Comparison of ENCODE assay signal across 19 cellular contexts in the genomic region with DNA sequence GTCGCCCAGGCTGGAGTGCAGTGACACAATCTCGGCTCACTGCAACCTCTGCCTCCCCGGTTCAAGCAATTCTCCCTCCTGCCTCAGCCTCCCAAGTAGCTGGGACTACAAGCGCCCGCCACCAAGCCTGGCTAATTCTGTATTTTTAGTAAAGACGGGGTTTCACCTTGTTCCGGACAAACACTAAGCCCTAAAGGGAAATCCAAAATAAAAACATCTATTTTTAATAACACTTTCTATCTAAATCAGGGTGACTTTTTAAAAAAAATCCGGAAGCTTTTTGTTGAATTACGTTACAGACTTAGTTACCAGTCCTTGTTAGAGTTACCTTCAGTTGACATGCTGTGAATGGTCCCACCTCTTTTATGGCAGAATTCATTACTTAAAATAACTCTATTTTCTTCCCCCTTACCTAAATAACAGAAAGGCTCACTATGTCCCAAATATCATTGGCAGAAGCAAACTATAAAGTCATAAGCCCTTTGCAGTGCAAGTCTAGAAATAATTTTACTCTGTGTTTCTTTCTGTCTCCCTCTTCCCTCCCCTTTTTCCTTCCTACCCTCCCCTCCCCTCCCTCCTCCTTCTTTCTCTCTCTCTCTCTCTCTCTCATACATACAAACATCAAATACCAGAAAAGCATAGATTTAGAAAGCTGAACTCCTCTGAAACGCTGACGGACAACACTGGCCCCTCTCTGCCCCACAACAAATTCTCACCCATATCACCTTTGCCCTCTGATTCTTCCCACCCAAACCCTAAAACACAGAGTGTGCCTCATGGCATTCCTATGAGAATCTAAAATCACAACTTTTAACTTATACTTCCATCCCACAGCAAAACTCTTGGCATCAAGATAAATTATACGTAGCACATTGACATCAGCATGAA. TPM values are rescaled to one million over a fixed set of nuclear protein-coding genes. Genes with fewer than 3 reads are reported as not detected.
DNase-seq lines count a peak whose midpoint lies in the region; FAIRE-seq and TF ChIP-seq lines count a peak whose summit lies in the region.
"Had no signal": no experiment of that assay in that cellular context is flagged by ENCODE, and none has a peak within 500 bp of the region (broad histone marks: within the 10 kb centered on the region; RNA-seq: fewer than 3 reads in every experiment).

No MANE protein-coding gene starts in this region.

- H3K9me3 ChIP-seq in astrocyte (ENCODE audit: insufficient read depth, low read depth, low read length) = no peaks in the 10 kb centered on the region
- H3K9me3 ChIP-seq: pancreas had no signal

- peaks cover 28% of the 10 kb centered on the region for H3K36me3 ChIP-seq in astrocyte (ENCODE audit: insufficient read depth, low read length)

- peaks cover 9% of the 10 kb centered on the region for H3K36me3 Mint-ChIP-seq in astrocyte (ENCODE audit: low read depth, unreplicated experiment)
- H3K36me3 Mint-ChIP-seq in type B pancreatic cell = peaks cover 5% of the 10 kb centered on the region

- H3K4me2 ChIP-seq in astrocyte (ENCODE audit: low read length) = no peak overlapping the region

- no peak overlapping the region for H2AFZ ChIP-seq in astrocyte (ENCODE audit: low read depth, low read length)

- no peak overlapping the region for H3K9ac ChIP-seq in astrocyte (ENCODE audit: low read length)

- H3K4me3 ChIP-seq in astrocyte (ENCODE audit: insufficient read depth, low read depth, low read length) (no peak overlapping the region), fibroblast of villous mesenchyme (ENCODE audit: low read depth, low read length) (no peak overlapping the region)
- H3K4me3 ChIP-seq: pancreas had no signal

- no peak for TF ChIP-seq CTCF in astrocyte (IDR thresholded peaks at IDR 0.05; ENCODE audit: insufficient read depth, low read depth, low read length)
- no peak for TF ChIP-seq CTCF in fibroblast of villous mesenchyme (IDR thresholded peaks at IDR 0.05; ENCODE audit: insufficient read depth, low read depth, low read length)
- TF ChIP-seq CTCF in type B pancreatic cell (conservative IDR thresholded peaks at IDR 0.05) = no peak

- FAIRE-seq in astrocyte (lab: Jason Lieb, UNC) (peak; percentile 41), RCC 7860 (lab: Jason Lieb, UNC) (no peak)
- FAIRE-seq: HTR-8/SVneo had no signal

- peaks cover 8% of the 10 kb centered on the region for H3K4me1 ChIP-seq in astrocyte (ENCODE audit: insufficient read depth, low read length)
- H3K4me1 ChIP-seq: pancreas had no signal

- H3K4me1 Mint-ChIP-seq in astrocyte (ENCODE audit: low read depth, unreplicated experiment) (peaks cover 16% of the 10 kb centered on the region), type B pancreatic cell (ENCODE audit: unreplicated experiment) (peaks cover 6% of the 10 kb centered on the region)
- H3K4me1 Mint-ChIP-seq: activated T-helper 17 cell treated with anti-CD3 and anti-CD28 coated beads, Interleukin-2, amount 50 U/mL, for 72 hours; CD14-positive monocyte had no signal

- H4K20me1 ChIP-seq in astrocyte (ENCODE audit: insufficient read depth, low read length) = peaks cover 18% of the 10 kb centered on the region

- H3K27ac Mint-ChIP-seq in astrocyte (ENCODE audit: unreplicated experiment) = peak overlapping the region; percentile 48
- H3K27ac Mint-ChIP-seq in type B pancreatic cell = no peak overlapping the region
- H3K27ac Mint-ChIP-seq: activated T-helper 17 cell treated with anti-CD3 and anti-CD28 coated beads, Interleukin-2, amount 50 U/mL, for 72 hours had no signal

- H3K27me3 Mint-ChIP-seq in astrocyte (ENCODE audit: low read depth, unreplicated experiment) = no peaks in the 10 kb centered on the region
- H3K27me3 Mint-ChIP-seq in type B pancreatic cell = peaks cover 3% of the 10 kb centered on the region
- H3K27me3 Mint-ChIP-seq: activated T-helper 17 cell treated with anti-CD3 and anti-CD28 coated beads, Interleukin-2, amount 50 U/mL, for 72 hours had no signal

- H3K27me3 ChIP-seq in astrocyte (ENCODE audit: insufficient read depth, low read length) = no peaks in the 10 kb centered on the region
- H3K27me3 ChIP-seq: pancreas had no signal

- H3K4me3 Mint-ChIP-seq in astrocyte (ENCODE audit: unreplicated experiment) (no peak overlapping the region), type B pancreatic cell (no peak overlapping the region)
- H3K4me3 Mint-ChIP-seq: activated T-helper 17 cell treated with anti-CD3 and anti-CD28 coated beads, Interleukin-2, amount 50 U/mL, for 72 hours; CD14-positive monocyte had no signal

- H3K9me3 Mint-ChIP-seq in astrocyte (ENCODE audit: unreplicated experiment) = no peaks in the 10 kb centered on the region
- no peaks in the 10 kb centered on the region for H3K9me3 Mint-ChIP-seq in type B pancreatic cell
- H3K9me3 Mint-ChIP-seq: activated T-helper 17 cell treated with anti-CD3 and anti-CD28 coated beads, Interleukin-2, amount 50 U/mL, for 72 hours; CD14-positive monocyte had no signal

- H3K27ac ChIP-seq in astrocyte (ENCODE audit: low read depth, low read length) = no peak overlapping the region
- H3K27ac ChIP-seq: pancreas had no signal

- H3K79me2 ChIP-seq in astrocyte (ENCODE audit: insufficient read depth, low read length) = no peaks in the 10 kb centered on the region

- peak; percentile 42 for DNase-seq in ELR (ENCODE audit: low read depth)
- DNase-seq in astrocyte (ENCODE audit: low read depth) = no peak
- DNase-seq in fibroblast of villous mesenchyme (ENCODE audit: low read depth) = peak; percentile 60
- DNase-seq in pulmonary artery endothelial cell (ENCODE audit: low read depth, low spot score) = peak; percentile 66
- no peak for DNase-seq in type B pancreatic cell (ENCODE audit: extremely low spot score, unreplicated experiment)
- no peak for DNase-seq in SIG-M5 treated with dmso at 0.1 percent for 504 hours (lab: John Stamatoyannopoulos, UW; ENCODE audit: unreplicated experiment)
- DNase-seq in RCC 7860 (ENCODE audit: low spot score) = no peak
- DNase-seq in activated T-cell treated with anti-CD3 and anti-CD28 coated beads, Interleukin-2, amount 50 U/mL, for 48 hours = no peak
- DNase-seq: activated CD4-positive, alpha-beta T cell treated with anti-CD3 and anti-CD28 coated beads, Interleukin-2, amount 50 U/mL, for 4 hours; midbrain; NCI-H2081 treated with DMSO at 0.1 percent for 48 hours; NCI-H82; pancreas; stimulated activated CD4-positive, alpha-beta T cell treated with anti-CD3 and anti-CD28 coated beads, Interleukin-12 subunit alpha, Interleukin-12 subunit beta, amount 100 ng/mL, for 4 hours; substantia nigra; T1000 had no signal

RNA-seq across cellular contexts. Expression of a gene that starts 18.3 kb away (rescaled TPM):
- total RNA-seq in astrocyte (720 and 820 TPM in 2 replicates), fibroblast of villous mesenchyme (7,420 and 8,241 TPM in 2 replicates), pulmonary artery endothelial cell (5,210 and 8,327 TPM in 2 replicates), type B pancreatic cell (ENCODE audit: low replicate concordance) (51.7 and 137 TPM in 2 replicates)

Comparison
In these comparisons a context has a peak if more than half of its experiments do, and no peak if none do; other contexts are left out.
1. DNase-seq: peak in ELR (single experiment), fibroblast of villous mesenchyme (single experiment) and pulmonary artery endothelial cell (single experiment); none in astrocyte (single experiment), type B pancreatic cell (single experiment), SIG-M5 treated with dmso at 0.1 percent for 504 hours (single experiment), RCC 7860 (single experiment) and activated T-cell treated with anti-CD3 and anti-CD28 coated beads, Interleukin-2, amount 50 U/mL, for 48 hours (0 of 2).